17 cellular contexts compared by ENCODE assay signal in genomic region chr2:25895620-25896019, GRCh38.
"Had no signal": no experiment of that assay in that cellular context is flagged by ENCODE, and none has a peak within 500 bp of the region (broad histone marks: within the 10 kb centered on the region; RNA-seq: fewer than 3 reads in every experiment).

No MANE protein-coding gene starts in this region.

- H3K4me3 ChIP-seq: body of pancreas, lower lobe of right lung, right atrium auricular region, upper lobe of left lung had no signal

- H3K27ac Mint-ChIP-seq: activated CD4-positive, alpha-beta T cell treated with anti-CD3 and anti-CD28 coated beads, Interleukin-2, amount 10 ng/mL, durations not matched to agents 24 days and 14 days; activated naive CD8-positive, alpha-beta T cell; activated T-cell treated with anti-CD3 and anti-CD28 coated beads, Interleukin-2, amount 50 U/mL, for 72 hours; stimulated activated naive CD8-positive, alpha-beta T cell treated with anti-CD3 and anti-CD28 coated beads, Interleukin-15, amount 100 ng/mL, for 72 hours had no signal

- H3K36me3 ChIP-seq: lower lobe of right lung, right atrium auricular region, upper lobe of left lung had no signal

- H3K4me3 Mint-ChIP-seq: activated CD4-positive, alpha-beta T cell treated with anti-CD3 and anti-CD28 coated beads, Interleukin-2, amount 10 ng/mL, durations not matched to agents 24 days and 14 days; activated naive CD8-positive, alpha-beta T cell; activated T-cell treated with anti-CD3 and anti-CD28 coated beads, Interleukin-2, amount 50 U/mL, for 72 hours; stimulated activated naive CD8-positive, alpha-beta T cell treated with anti-CD3 and anti-CD28 coated beads, Interleukin-15, amount 100 ng/mL, for 72 hours had no signal

- H3K27me3 ChIP-seq: body of pancreas, right atrium auricular region, upper lobe of left lung had no signal

- H3K27ac ChIP-seq: body of pancreas, lower lobe of right lung, right atrium auricular region, upper lobe of left lung had no signal

- DNase-seq: activated CD4-positive, alpha-beta T cell treated with anti-CD3 and anti-CD28 coated beads, Interleukin-2, amount 10 ng/mL, durations not matched to agents 24 days and 14 days; activated CD4-positive, CD25-positive, alpha-beta regulatory T cell; activated CD8-positive, alpha-beta memory T cell treated with anti-CD3 and anti-CD28 coated beads, Interleukin-2, amount 50 U/mL, for 48 hours; activated gamma-delta T cell; activated T-cell treated with anti-CD3 and anti-CD28 coated beads, Interleukin-2, amount 50 U/mL, for 72 hours; amygdala; body of pancreas; effector CD8-positive, alpha-beta T cell; foreskin fibroblast; lower lobe of right lung; midbrain; posterior cingulate gyrus; stimulated activated naive CD8-positive, alpha-beta T cell treated with anti-CD3 and anti-CD28 coated beads, Interleukin-15, amount 100 ng/mL, for 72 hours; T-helper 2 cell; upper lobe of left lung had no signal

- H3K9me3 ChIP-seq: body of pancreas, lower lobe of right lung, right atrium auricular region, upper lobe of left lung had no signal

- H3K4me1 ChIP-seq: body of pancreas, lower lobe of right lung, right atrium auricular region, upper lobe of left lung had no signal

- ATAC-seq: activated T-cell treated with anti-CD3 and anti-CD28 coated beads, Interleukin-2, amount 50 U/mL, for 72 hours; body of pancreas; lower lobe of right lung; stimulated activated naive CD8-positive, alpha-beta T cell treated with anti-CD3 and anti-CD28 coated beads, Interleukin-15, amount 100 ng/mL, for 72 hours had no signal

- H3K27me3 Mint-ChIP-seq: activated naive CD8-positive, alpha-beta T cell had no signal

- H3K9me3 Mint-ChIP-seq: activated CD4-positive, alpha-beta T cell treated with anti-CD3 and anti-CD28 coated beads, Interleukin-2, amount 10 ng/mL, durations not matched to agents 24 days and 14 days; activated T-cell treated with anti-CD3 and anti-CD28 coated beads, Interleukin-2, amount 50 U/mL, for 72 hours; stimulated activated naive CD8-positive, alpha-beta T cell treated with anti-CD3 and anti-CD28 coated beads, Interleukin-15, amount 100 ng/mL, for 72 hours had no signal

- H3K4me1 Mint-ChIP-seq: activated CD4-positive, alpha-beta T cell treated with anti-CD3 and anti-CD28 coated beads, Interleukin-2, amount 10 ng/mL, durations not matched to agents 24 days and 14 days had no signal

- H3K36me3 Mint-ChIP-seq: activated naive CD8-positive, alpha-beta T cell had no signal
